Comparison of ENCODE assay signal across 5 cellular contexts in the genomic region with DNA sequence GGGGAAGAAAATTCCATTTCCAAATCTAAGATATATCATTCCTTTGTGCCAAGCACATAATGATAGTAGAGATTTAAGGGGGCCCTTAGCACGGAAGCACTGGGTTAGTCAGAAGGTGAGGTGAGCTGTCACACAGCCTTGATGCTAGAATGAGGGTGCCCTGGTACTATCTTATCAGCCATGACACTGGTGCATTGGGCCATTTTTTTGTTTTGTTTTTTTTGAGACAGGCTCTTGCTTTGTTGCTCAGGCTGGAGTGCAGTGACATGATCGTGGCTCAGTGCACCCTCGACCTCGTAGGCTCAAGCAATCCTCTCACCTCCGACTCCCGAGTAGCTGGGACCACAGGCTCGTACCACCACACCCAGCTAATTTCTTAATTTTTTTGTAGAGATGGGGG. TPM values are rescaled to one million over a fixed set of nuclear protein-coding genes. Genes with fewer than 3 reads are reported as not detected.
DNase-seq lines count a peak whose midpoint lies in the region; TF ChIP-seq lines count a peak whose summit lies in the region.
"Not testable (repeated sequence)": the region's sequence is repeated elsewhere in the genome, so short reads cannot be mapped to it uniquely, and the experiment has no call there.

No MANE protein-coding gene starts in this region.

- H3K27me3 Mint-ChIP-seq in chondrocyte (ENCODE audit: low read depth); endodermal cell (ENCODE audit: insufficient read depth); nephron progenitor cell (ENCODE audit: low read depth, poor library complexity): not testable (repeated sequence)

- not testable (repeated sequence) for H3K14ac ChIP-seq in trophoblast cell (ENCODE audit: low read length)

- H3K4me2 ChIP-seq in trophoblast cell (ENCODE audit: low read length): not testable (repeated sequence)

- not testable (repeated sequence) for H3K27me3 ChIP-seq in endodermal cell (ENCODE audit: control insufficient read depth, insufficient read depth, low read length, poor library complexity, severe bottlenecking); trophoblast cell (ENCODE audit: insufficient read depth, low read length)

- H3K79me1 ChIP-seq in trophoblast cell (ENCODE audit: low read length): not testable (repeated sequence)

- H3K23ac ChIP-seq in trophoblast cell (ENCODE audit: low read length): not testable (repeated sequence)

- H3K18ac ChIP-seq in trophoblast cell (ENCODE audit: low read length): not testable (repeated sequence)

- H3K4me3 ChIP-seq in endodermal cell (ENCODE audit: low read length); trophoblast cell (ENCODE audit: low read depth, low read length): not testable (repeated sequence)
- peak overlapping the region; percentile 12 for H3K4me3 ChIP-seq in fibroblast of villous mesenchyme (ENCODE audit: low read depth, low read length)

- H2BK120ac ChIP-seq in trophoblast cell (ENCODE audit: insufficient read depth, low read length, poor library complexity): not testable (repeated sequence)

- H2AFZ ChIP-seq in trophoblast cell (ENCODE audit: insufficient read depth, low read length, poor library complexity): not testable (repeated sequence)

- H3K27ac Mint-ChIP-seq in chondrocyte (ENCODE audit: unreplicated experiment) (peak overlapping the region; percentile 32), nephron progenitor cell (peak overlapping the region; percentile 54)
- H3K27ac Mint-ChIP-seq in endodermal cell: not testable (repeated sequence)

- H3K4me1 Mint-ChIP-seq in chondrocyte (ENCODE audit: low read depth) (peaks cover 13% of the 10 kb centered on the region), endodermal cell (peaks cover 19% of the 10 kb centered on the region)
- not testable (repeated sequence) for H3K4me1 Mint-ChIP-seq in nephron progenitor cell

- H3K36me3 Mint-ChIP-seq in chondrocyte (ENCODE audit: low read depth): not testable (repeated sequence)
- H3K36me3 Mint-ChIP-seq in endodermal cell (ENCODE audit: low read depth) (peaks cover 29% of the 10 kb centered on the region), nephron progenitor cell (ENCODE audit: low read depth) (peaks cover 62% of the 10 kb centered on the region)

- not testable (repeated sequence) for H3K4ac ChIP-seq in trophoblast cell (ENCODE audit: low read depth, low read length)

- TF ChIP-seq CTCF in chondrocyte (IDR thresholded peaks at IDR 0.05); endodermal cell (conservative IDR thresholded peaks at IDR 0.05); fibroblast of villous mesenchyme (IDR thresholded peaks at IDR 0.05; ENCODE audit: insufficient read depth, low read depth, low read length); nephron progenitor cell (IDR thresholded peaks at IDR 0.05): not testable (repeated sequence)

- H3K36me3 ChIP-seq in endodermal cell (ENCODE audit: control insufficient read depth, insufficient read depth, low read length); trophoblast cell (ENCODE audit: control insufficient read depth in 1 of 2, insufficient read depth in 2 of 2, low read length in 2 of 2): not testable (repeated sequence)

- H3K9me3 Mint-ChIP-seq in chondrocyte (ENCODE audit: low read depth); endodermal cell; nephron progenitor cell: not testable (repeated sequence)

- H3K79me2 ChIP-seq in trophoblast cell (ENCODE audit: control insufficient read depth, insufficient read depth, low read length, poor library complexity): not testable (repeated sequence)

- not testable (repeated sequence) for H3K9ac ChIP-seq in endodermal cell (ENCODE audit: extremely low read depth, low read length, poor library complexity, severe bottlenecking); trophoblast cell (ENCODE audit: low read length)

- not testable (repeated sequence) for H4K91ac ChIP-seq in trophoblast cell (ENCODE audit: low read depth, low read length)

- H3K4me1 ChIP-seq in endodermal cell (ENCODE audit: control insufficient read depth, insufficient read depth, low read length); trophoblast cell (ENCODE audit: control insufficient read depth in 1 of 2, insufficient read depth in 2 of 2, low read length in 2 of 2): not testable (repeated sequence)

- WGBS in endodermal cell (ENCODE audit: insufficient coverage in 1 of 2, insufficient read length in 1 of 2), 2 experiments: 81 to 91% methylated on average over 5 to 7 of the region's 7 CpGs
- WGBS in trophoblast cell (ENCODE audit: extremely low coverage, insufficient coverage, insufficient read length): no CpG with 5 or more reads among the region's 7 CpGs

- H3K27ac ChIP-seq in endodermal cell (ENCODE audit: low read depth, low read length); trophoblast cell (ENCODE audit: low read depth, low read length): not testable (repeated sequence)

- H2BK12ac ChIP-seq in trophoblast cell (ENCODE audit: low read length): not testable (repeated sequence)

- not testable (repeated sequence) for H4K8ac ChIP-seq in trophoblast cell (ENCODE audit: low read depth, low read length)

- H4K12ac ChIP-seq in trophoblast cell (ENCODE audit: low read depth, low read length): not testable (repeated sequence)

- not testable (repeated sequence) for H2AK5ac ChIP-seq in trophoblast cell (ENCODE audit: low read length)

- not testable (repeated sequence) for H2BK5ac ChIP-seq in trophoblast cell (ENCODE audit: low read depth, low read length, poor library complexity)

- not testable (repeated sequence) for H3K9me3 ChIP-seq in endodermal cell (ENCODE audit: control insufficient read depth, low read length); trophoblast cell (ENCODE audit: insufficient read depth, low read depth, low read length)

- not testable (repeated sequence) for H3K4me3 Mint-ChIP-seq in chondrocyte (ENCODE audit: unreplicated experiment); endodermal cell; nephron progenitor cell

- DNase-seq in chondrocyte (ENCODE audit: low spot score); fibroblast of villous mesenchyme (ENCODE audit: low read depth); nephron progenitor cell: not testable (repeated sequence)
- DNase-seq in endodermal cell: peak; percentile 41
- DNase-seq in trophoblast cell: peak; percentile 51 to 76

RNA-seq across cellular contexts. Expression of a gene that starts 7.8 kb away (rescaled TPM):
- total RNA-seq in chondrocyte (29.7 to 31.5 TPM (median 30.9 TPM) in 3 replicates), endodermal cell (10 to 100 TPM; 33.4 to 37.3 TPM), fibroblast of villous mesenchyme (22.9 and 31.2 TPM in 2 replicates)
- polyA plus RNA-seq in endodermal cell (2013, experiment 1 of 2): 53.3 TPM
- 55.7 TPM for polyA plus RNA-seq in endodermal cell (2013, experiment 2 of 2)
- polyA plus RNA-seq in trophoblast cell (2013): 74.4 and 80.8 TPM in 2 replicates
